Comparison of ENCODE assay signal across 23 cellular contexts in the genomic region with DNA sequence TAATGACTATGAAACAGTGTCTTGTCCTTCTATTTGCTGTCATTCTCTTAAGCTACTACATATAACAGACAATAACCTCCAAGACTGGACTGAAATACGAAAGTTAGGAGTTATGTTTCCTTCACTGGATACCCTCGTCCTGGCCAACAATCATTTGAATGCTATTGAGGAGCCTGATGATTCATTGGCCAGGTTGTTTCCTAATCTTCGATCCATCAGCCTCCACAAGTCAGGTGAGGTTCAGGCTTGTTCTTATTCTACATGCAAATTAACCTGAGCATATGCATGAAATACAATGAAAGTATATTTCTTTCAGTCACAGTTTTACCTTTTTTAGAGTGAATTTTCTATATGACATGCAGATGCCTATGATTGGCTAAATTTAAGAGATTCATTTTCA. TPM values are rescaled to one million over a fixed set of nuclear protein-coding genes. Genes with fewer than 3 reads are reported as not detected.
DNase-seq lines count a peak whose midpoint lies in the region; FAIRE-seq and TF ChIP-seq lines count a peak whose summit lies in the region.
"Had no signal": no experiment of that assay in that cellular context is flagged by ENCODE, and none has a peak within 500 bp of the region (broad histone marks: within the 10 kb centered on the region; RNA-seq: fewer than 3 reads in every experiment).

No MANE protein-coding gene starts in this region.

- no peak for TF ChIP-seq CTCF in MCF 10A (IDR thresholded peaks at IDR 0.05; ENCODE audit: unreplicated experiment)
- TF ChIP-seq CTCF in breast epithelium (IDR thresholded peaks at IDR 0.05): no peak
- no peak for TF ChIP-seq CTCF in epithelial cell of esophagus (IDR thresholded peaks at IDR 0.05; ENCODE audit: insufficient read depth, low read depth, low read length, missing control alignments)
- no peak for TF ChIP-seq CTCF in keratinocyte (optimal IDR thresholded peaks at IDR 0.05 in 1 of 3, IDR thresholded peaks at IDR 0.05 in 1 of 3, conservative IDR thresholded peaks at IDR 0.05 in 1 of 3; ENCODE audit: extremely low read depth in 1 of 3, insufficient read depth in 2 of 3, low read length in 3 of 3)

- intact Hi-C loops in MCF 10A (cut with micrococcal nuclease) (no loop called here), breast epithelium (cut with DNase I; ENCODE audit: low total_unique reads) (no loop called here)

- POLR2A ChIA-PET in MCF 10A (lab: Yijun Ruan, JAX): interaction anchor here (0.6 kb wide), 1 partner anchor 177 kb away, joined by 3 read pairs; no protein-coding TSS in a partner anchor

- no peak overlapping the region for H3K27ac ChIP-seq in breast epithelium
- H3K27ac ChIP-seq in keratinocyte (ENCODE audit: control insufficient read depth, insufficient read depth, low read length): no peak overlapping the region
- H3K27ac ChIP-seq: 22Rv1, A549, BLaER1 had no signal

- peak; percentile 0 for DNase-seq in MCF 10A (ENCODE audit: unreplicated experiment)
- DNase-seq in breast epithelium (ENCODE audit: low spot score in 2 of 2): no peak
- peak; percentile 70 for DNase-seq in epithelial cell of esophagus (ENCODE audit: low read depth)
- DNase-seq in keratinocyte (ENCODE audit: low read depth, low spot score): no peak
- no peak for DNase-seq in T-helper 2 cell
- no peak for DNase-seq in medulla oblongata (ENCODE audit: extremely low spot score)
- DNase-seq: AML-193; BE2C; C1 segment of cervical spinal cord; Caco-2; Calu3; CD4-positive, alpha-beta T cell; CD8-positive, alpha-beta T cell; DMS79 treated with DMSO at 0.1 percent for 48 hours; GF-D8 had no signal

- H3K36me3 Mint-ChIP-seq in MCF 10A (ENCODE audit: insufficient read depth, unreplicated experiment): peaks cover 61% of the 10 kb centered on the region

- peak; percentile 62 for FAIRE-seq in keratinocyte (lab: Jason Lieb, UNC)
- FAIRE-seq: A549, D721Med, G401.6, GM12891, GM19239 had no signal

- H3K4me1 Mint-ChIP-seq in MCF 10A (ENCODE audit: insufficient read depth, unreplicated experiment): no peaks in the 10 kb centered on the region

- H3K4me3 ChIP-seq in breast epithelium (no peak overlapping the region), epithelial cell of esophagus (ENCODE audit: low read length) (no peak overlapping the region), keratinocyte (ENCODE audit: control insufficient read depth in 2 of 3, extremely low read depth in 1 of 3, insufficient read depth in 2 of 3, low read depth in 1 of 3, low read length in 3 of 3) (no peak overlapping the region)
- H3K4me3 ChIP-seq: A549, BLaER1 had no signal

- H3K9me3 ChIP-seq in breast epithelium: no peaks in the 10 kb centered on the region
- H3K9me3 ChIP-seq in keratinocyte (ENCODE audit: control insufficient read depth, low read depth, low read length): no peaks in the 10 kb centered on the region
- H3K9me3 ChIP-seq: A549, BE2C, BLaER1, Caco-2 had no signal

- H3K27me3 Mint-ChIP-seq in MCF 10A (ENCODE audit: insufficient read depth, unreplicated experiment): no peaks in the 10 kb centered on the region
- H3K27me3 Mint-ChIP-seq: CD4-positive, alpha-beta T cell had no signal

- no peak for TF ChIP-seq POLR2A in breast epithelium (IDR thresholded peaks at IDR 0.05)

- no peaks in the 10 kb centered on the region for H3K9me3 Mint-ChIP-seq in MCF 10A (ENCODE audit: unreplicated experiment)
- H3K9me3 Mint-ChIP-seq: CD14-positive monocyte; CD4-positive, alpha-beta T cell; CD8-positive, alpha-beta T cell had no signal

- H3K79me2 ChIP-seq in keratinocyte (ENCODE audit: control insufficient read depth, insufficient read depth, low read length): no peaks in the 10 kb centered on the region

- dilution Hi-C loops in keratinocyte (cut with MboI; ENCODE audit: extremely low pct_ligation_motif_present, low sequenced_read_pairs): no loop called here

- H3K27ac Mint-ChIP-seq in MCF 10A (ENCODE audit: low read depth, unreplicated experiment): no peak overlapping the region
- H3K27ac Mint-ChIP-seq: CD14-positive monocyte; CD4-positive, alpha-beta T cell; CD8-positive, alpha-beta T cell had no signal

- H4K20me1 ChIP-seq in keratinocyte (ENCODE audit: control insufficient read depth, extremely low read depth, insufficient read depth, low read length): no peaks in the 10 kb centered on the region
- H4K20me1 ChIP-seq: BLaER1 had no signal

- BruUV-seq in MCF 10A (replicated peaks; lab: Mats Ljungman, UMichigan): no TSS peak

- no peak overlapping the region for H3K9ac ChIP-seq in keratinocyte (ENCODE audit: control insufficient read depth, extremely low read depth, insufficient read depth, low read length)
- H3K9ac ChIP-seq: BLaER1 had no signal

- no peak overlapping the region for H2AFZ ChIP-seq in keratinocyte (ENCODE audit: control insufficient read depth, low read length)

- CTCF ChIA-PET in MCF 10A (lab: Yijun Ruan, JAX): interaction anchor here (0.6 kb wide), 1 partner anchor 715 kb away, joined by 3 read pairs; no protein-coding TSS in a partner anchor

- no peak overlapping the region for H3K4me2 ChIP-seq in keratinocyte (ENCODE audit: control insufficient read depth, extremely low read depth, insufficient read depth, low read depth, low read length)
- H3K4me2 ChIP-seq: A549, BLaER1 had no signal

- H3K4me1 ChIP-seq in breast epithelium: no peaks in the 10 kb centered on the region
- no peaks in the 10 kb centered on the region for H3K4me1 ChIP-seq in keratinocyte (ENCODE audit: control insufficient read depth, extremely low read depth, insufficient read depth, low read length)
- H3K4me1 ChIP-seq: A549, BE2C, BLaER1, Caco-2 had no signal

- no peaks in the 10 kb centered on the region for H3K27me3 ChIP-seq in breast epithelium
- H3K27me3 ChIP-seq in keratinocyte (ENCODE audit: control insufficient read depth, extremely low read depth, insufficient read depth, low read length): no peaks in the 10 kb centered on the region
- H3K27me3 ChIP-seq: BE2C, BLaER1 had no signal

- H3K4me3 Mint-ChIP-seq in MCF 10A (ENCODE audit: unreplicated experiment): no peak overlapping the region
- H3K4me3 Mint-ChIP-seq: CD14-positive monocyte; CD4-positive, alpha-beta T cell; CD8-positive, alpha-beta T cell had no signal

- H3K9me1 ChIP-seq in keratinocyte (ENCODE audit: control insufficient read depth, extremely low read depth, insufficient read depth, low read length): no peaks in the 10 kb centered on the region

- H3K36me3 ChIP-seq in breast epithelium (peaks cover 6% of the 10 kb centered on the region), keratinocyte (ENCODE audit: control insufficient read depth in 2 of 2, extremely low read depth in 1 of 2, insufficient read depth in 2 of 2, low read length in 2 of 2) (peaks cover 6 to 7% of the 10 kb centered on the region in 2 experiments)

RNA-seq across cellular contexts. Expression of gene TBCEL, which starts 31.2 kb away (rescaled TPM):
- total RNA-seq in MCF 10A (2022) (16.5 and 17.2 TPM in 2 replicates), breast epithelium (10 to 100 TPM; 16.0 to 31.8 (median 26.9) TPM)
- polyA plus RNA-seq in keratinocyte: 9.6 to 15.1 TPM (median 10.1 TPM) in 3 replicates
- polyA plus RNA-seq in keratinocyte (2011; ENCODE audit: low read depth): 15.3 TPM
- polyA plus RNA-seq in keratinocyte (2011; cell fraction: cytosol; rRNA removed): 8.8 and 18.7 TPM in 2 replicates
- 20.2 and 22.3 TPM in 2 replicates for polyA plus RNA-seq in keratinocyte (2011; cell fraction: nucleus; rRNA removed)
- polyA plus RNA-seq in keratinocyte (2012; ENCODE audit: low replicate concordance): 4.7 and 6.4 TPM in 2 replicates
- polyA minus RNA-seq in keratinocyte: 3.3 to 33.7 TPM (median 32.5 TPM) in 3 replicates
- 8.2 TPM for polyA minus RNA-seq in keratinocyte (2011; cell fraction: cytosol; rRNA and poly(A)+ RNA removed)
- 14.0 and 29.8 TPM in 2 replicates for polyA minus RNA-seq in keratinocyte (2011; cell fraction: nucleus; rRNA and poly(A)+ RNA removed)

RNA-seq across cellular contexts. Expression of gene TECTA, which starts 46.0 kb away (rescaled TPM):
- total RNA-seq in MCF 10A (2022) (0.27 and 0.30 TPM in 2 replicates), breast epithelium (1 to 10 TPM in 1 of 3 donors, under 1 TPM in 2; 0.64 to 1.3 (median 0.88) TPM)
- polyA plus RNA-seq in keratinocyte: 0.10 to 0.21 TPM (median 0.17 TPM) in 3 replicates
- 0.07 TPM for polyA plus RNA-seq in keratinocyte (2011; ENCODE audit: low read depth)
- 0.12 and 0.16 TPM in 2 replicates for polyA plus RNA-seq in keratinocyte (2011; cell fraction: cytosol; rRNA removed)
- 1.4 and 1.7 TPM in 2 replicates for polyA plus RNA-seq in keratinocyte (2011; cell fraction: nucleus; rRNA removed)
- polyA plus RNA-seq in keratinocyte (2012; ENCODE audit: low replicate concordance): 0.15 and 0.16 TPM in 2 replicates
- polyA minus RNA-seq in keratinocyte: 0.07 to 1.3 TPM (median 0.86 TPM) in 3 replicates
- not detected for polyA minus RNA-seq in keratinocyte (2011; cell fraction: cytosol; rRNA and poly(A)+ RNA removed)
- 0.53 and 1.0 TPM in 2 replicates for polyA minus RNA-seq in keratinocyte (2011; cell fraction: nucleus; rRNA and poly(A)+ RNA removed)
- total RNA-seq: Calu3 had no signal
- polyA plus RNA-seq: CD14-positive monocyte had no signal

Comparison
In these comparisons a context has a peak if more than half of its experiments do, and no peak if none do; other contexts are left out.
1. DNase-seq: peak in MCF 10A (single experiment) and epithelial cell of esophagus (single experiment); none in breast epithelium (0 of 2), keratinocyte (single experiment), T-helper 2 cell (0 of 5) and medulla oblongata (single experiment).